ENCODE assay signal across 9 cellular contexts in the genomic region with DNA sequence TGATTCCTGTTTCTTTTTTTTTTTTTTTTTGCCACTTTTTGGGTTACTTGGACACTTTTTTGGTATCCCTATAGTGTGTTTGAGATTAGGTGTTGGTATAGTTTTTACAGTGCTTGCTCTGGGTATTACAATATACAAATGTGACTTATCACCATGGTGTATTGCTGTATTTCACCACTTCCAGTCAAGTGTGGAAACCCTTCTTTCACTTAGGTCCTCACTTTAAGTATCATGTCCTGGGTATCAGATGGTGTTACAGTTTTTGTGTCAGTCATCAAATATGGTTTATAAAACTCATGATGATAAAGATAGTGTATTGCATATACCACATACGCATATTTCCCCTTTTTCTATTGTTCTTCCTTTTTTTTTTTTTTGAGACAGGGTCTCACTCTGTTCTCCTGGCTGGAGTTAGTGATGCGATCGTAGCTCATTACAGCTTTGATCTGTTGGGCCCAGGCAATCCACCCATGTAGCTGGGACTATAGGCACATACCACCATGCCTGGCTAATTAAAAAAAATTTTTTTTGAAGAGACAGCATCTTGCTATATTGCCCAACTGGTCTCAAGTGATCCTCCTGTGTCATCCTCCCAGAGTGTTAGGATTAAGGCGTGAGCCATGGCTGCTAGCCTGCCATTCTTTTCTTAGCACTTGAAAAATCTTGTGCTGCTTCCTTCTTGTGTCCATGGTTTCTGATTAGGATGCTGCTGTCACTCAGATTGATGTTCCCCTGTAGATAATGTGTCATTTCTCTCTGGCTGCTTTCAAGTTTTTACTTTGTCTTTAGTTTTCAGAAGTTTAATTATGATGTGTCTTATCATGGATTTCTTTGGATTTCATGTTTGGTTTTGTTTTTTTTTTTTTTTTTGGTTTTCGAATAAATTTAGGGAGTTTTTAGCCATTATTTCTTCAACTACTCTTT. TPM values are rescaled to one million over a fixed set of nuclear protein-coding genes. Genes with fewer than 3 reads are reported as not detected.
DNase-seq lines count a peak whose midpoint lies in the region; ATAC-seq, FAIRE-seq and TF ChIP-seq lines count a peak whose summit lies in the region.
"Had no signal": no experiment of that assay in that cellular context is flagged by ENCODE, and none has a peak within 500 bp of the region (broad histone marks: within the 10 kb centered on the region; RNA-seq: fewer than 3 reads in every experiment).

No MANE protein-coding gene starts in this region.

- DNase-seq in activated CD4-positive, alpha-beta T cell treated with anti-CD3 and anti-CD28 coated beads, Interleukin-2, amount 10 ng/mL, durations not matched to agents 24 days and 14 days = no peak
- no peak for DNase-seq in activated CD4-positive, alpha-beta T cell treated with anti-CD3 and anti-CD28 coated beads, Interleukin-2, amount 50 U/mL, for 1 hour
- DNase-seq in NOMO-1 treated with DMSO at 0.1 percent for 48 hours (lab: John Stamatoyannopoulos, UW; ENCODE audit: unreplicated experiment) (peak; percentile 33), astrocyte (ENCODE audit: low read depth) (no peak), osteocyte (ENCODE audit: extremely low spot score, unreplicated experiment) (no peak), HCEC 1CT (no peak)
- DNase-seq: activated CD8-positive, alpha-beta memory T cell treated with anti-CD3 and anti-CD28 coated beads, Interleukin-2, amount 50 U/mL, for 48 hours had no signal

- peaks cover 15% of the 10 kb centered on the region for H3K9me3 Mint-ChIP-seq in activated CD4-positive, alpha-beta T cell treated with anti-CD3 and anti-CD28 coated beads, Interleukin-2, amount 10 ng/mL, durations not matched to agents 24 days and 14 days
- H3K9me3 Mint-ChIP-seq in astrocyte (ENCODE audit: unreplicated experiment) (peaks cover 12% of the 10 kb centered on the region), osteocyte (ENCODE audit: unreplicated experiment) (peaks cover 4% of the 10 kb centered on the region)

- H3K27me3 ChIP-seq in astrocyte (ENCODE audit: insufficient read depth, low read length) = no peaks in the 10 kb centered on the region

- H3K79me2 ChIP-seq in astrocyte (ENCODE audit: insufficient read depth, low read length) = peaks cover 50% of the 10 kb centered on the region

- no peak overlapping the region for H3K4me3 ChIP-seq in astrocyte (ENCODE audit: insufficient read depth, low read depth, low read length)

- FAIRE-seq in astrocyte (lab: Jason Lieb, UNC) = no peak

- peak overlapping the region; percentile 87 for H3K4me3 Mint-ChIP-seq in activated CD4-positive, alpha-beta T cell treated with anti-CD3 and anti-CD28 coated beads, Interleukin-2, amount 10 ng/mL, durations not matched to agents 24 days and 14 days
- H3K4me3 Mint-ChIP-seq in astrocyte (ENCODE audit: unreplicated experiment) (no peak overlapping the region), osteocyte (ENCODE audit: unreplicated experiment) (peak overlapping the region; percentile 83)

- no peak overlapping the region for H2AFZ ChIP-seq in astrocyte (ENCODE audit: low read depth, low read length)

- no peak overlapping the region for H3K9ac ChIP-seq in astrocyte (ENCODE audit: low read length)

- H3K36me3 Mint-ChIP-seq in activated CD4-positive, alpha-beta T cell treated with anti-CD3 and anti-CD28 coated beads, Interleukin-2, amount 10 ng/mL, durations not matched to agents 24 days and 14 days (ENCODE audit: low read depth) = peaks cover 31% of the 10 kb centered on the region
- H3K36me3 Mint-ChIP-seq in astrocyte (ENCODE audit: low read depth, unreplicated experiment) = peaks cover 10% of the 10 kb centered on the region
- no peaks in the 10 kb centered on the region for H3K36me3 Mint-ChIP-seq in osteocyte (ENCODE audit: unreplicated experiment)

- intact Hi-C loops in activated CD4-positive, alpha-beta T cell treated with anti-CD3 and anti-CD28 coated beads, Interleukin-2, amount 10 ng/mL, durations not matched to agents 24 days and 14 days (cut with micrococcal nuclease) = loop anchor here (2.0 to 5.0 kb wide), 2 partner anchors 51 to 176 kb away; no protein-coding TSS in a partner anchor

- H3K9me3 ChIP-seq in astrocyte (ENCODE audit: insufficient read depth, low read depth, low read length) = peaks cover 9% of the 10 kb centered on the region

- no peak overlapping the region for H3K27ac ChIP-seq in astrocyte (ENCODE audit: low read depth, low read length)

- peak overlapping the region; percentile 82 for H3K4me2 ChIP-seq in astrocyte (ENCODE audit: low read length)

- H3K4me1 ChIP-seq in astrocyte (ENCODE audit: insufficient read depth, low read length) = peaks cover 6% of the 10 kb centered on the region

- H3K36me3 ChIP-seq in astrocyte (ENCODE audit: insufficient read depth, low read length) = no peaks in the 10 kb centered on the region

- H3K4me1 Mint-ChIP-seq in activated CD4-positive, alpha-beta T cell treated with anti-CD3 and anti-CD28 coated beads, Interleukin-2, amount 10 ng/mL, durations not matched to agents 24 days and 14 days = peaks cover 32% of the 10 kb centered on the region
- H3K4me1 Mint-ChIP-seq in astrocyte (ENCODE audit: low read depth, unreplicated experiment) = peaks cover 4% of the 10 kb centered on the region
- peaks cover 18% of the 10 kb centered on the region for H3K4me1 Mint-ChIP-seq in osteocyte (ENCODE audit: unreplicated experiment)

- peaks cover 11% of the 10 kb centered on the region for H3K27me3 Mint-ChIP-seq in activated CD4-positive, alpha-beta T cell treated with anti-CD3 and anti-CD28 coated beads, Interleukin-2, amount 10 ng/mL, durations not matched to agents 24 days and 14 days
- peaks cover 15% of the 10 kb centered on the region for H3K27me3 Mint-ChIP-seq in astrocyte (ENCODE audit: low read depth, unreplicated experiment)
- no peaks in the 10 kb centered on the region for H3K27me3 Mint-ChIP-seq in osteocyte (ENCODE audit: unreplicated experiment)

- peaks cover 32% of the 10 kb centered on the region for H4K20me1 ChIP-seq in astrocyte (ENCODE audit: insufficient read depth, low read length)

- no peak for TF ChIP-seq CTCF in astrocyte (IDR thresholded peaks at IDR 0.05; ENCODE audit: insufficient read depth, low read depth, low read length)
- no peak for TF ChIP-seq CTCF in osteocyte (IDR thresholded peaks at IDR 0.05)

- H3K27ac Mint-ChIP-seq in activated CD4-positive, alpha-beta T cell treated with anti-CD3 and anti-CD28 coated beads, Interleukin-2, amount 10 ng/mL, durations not matched to agents 24 days and 14 days = no peak overlapping the region
- H3K27ac Mint-ChIP-seq in astrocyte (ENCODE audit: unreplicated experiment) (no peak overlapping the region), osteocyte (ENCODE audit: unreplicated experiment) (no peak overlapping the region)

- ATAC-seq in GM19023 (IDR thresholded peaks at IDR 0.05; ENCODE audit: unreplicated experiment) (no peak), HG03039 (IDR thresholded peaks at IDR 0.05; ENCODE audit: unreplicated experiment) (no peak)

RNA-seq across cellular contexts. Expression of a gene that starts 2.1 kb away (rescaled TPM):
- 23.8 and 30.3 TPM in 2 replicates for total RNA-seq in activated CD4-positive, alpha-beta T cell treated with anti-CD3 and anti-CD28 coated beads, Interleukin-2, amount 10 ng/mL, durations not matched to agents 24 days and 14 days
- total RNA-seq in astrocyte (12.6 and 14.3 TPM in 2 replicates), osteocyte (27.3 and 27.4 TPM in 2 replicates)
